In genomic region chr1:166869318-166870099, GRCh38 we compare ENCODE assay signal across 20 cellular contexts. TPM values are rescaled to one million over a fixed set of nuclear protein-coding genes. Genes with fewer than 3 reads are reported as not detected.
DNase-seq lines count a peak whose midpoint lies in the region; ATAC-seq and TF ChIP-seq lines count a peak whose summit lies in the region.
"Had no signal": no experiment of that assay in that cellular context is flagged by ENCODE, and none has a peak within 500 bp of the region (broad histone marks: within the 10 kb centered on the region; RNA-seq: fewer than 3 reads in every experiment).

No MANE protein-coding gene starts in this region.

- no peaks in the 10 kb centered on the region for H3K27me3 ChIP-seq in esophagus muscularis mucosa
- no peaks in the 10 kb centered on the region for H3K27me3 ChIP-seq in right cardiac atrium (ENCODE audit: control insufficient read depth, insufficient read depth)
- H3K27me3 ChIP-seq: ascending aorta, BLaER1, suprapubic skin had no signal

- DNase-seq in activated CD4-positive, alpha-beta T cell treated with anti-CD3 and anti-CD28 coated beads, Interleukin-2, amount 10 ng/mL, durations not matched to agents 7 days and 5 days: no peak
- no peak for DNase-seq in activated CD4-positive, alpha-beta T cell treated with anti-CD3 and anti-CD28 coated beads, Interleukin-2, amount 50 U/mL, for 4 hours
- DNase-seq in esophagus muscularis mucosa (ENCODE audit: extremely low spot score) (peak; percentile 2), NCI-H2171 treated with DMSO at 0.1 percent for 48 hours (lab: John Stamatoyannopoulos, UW) (no peak), right cardiac atrium (no peak)
- no peak for DNase-seq in stimulated activated CD4-positive, alpha-beta T cell treated with anti-CD3 and anti-CD28 coated beads, Interleukin-4, amount 100 ng/mL, for 1 hour
- DNase-seq: effector CD8-positive, alpha-beta T cell; NCI-H2107; NCI-H524 treated with DMSO at 0.1 percent for 48 hours; posterior cingulate gyrus; SW 1271 had no signal

- H3K36me3 ChIP-seq in esophagus muscularis mucosa: peaks cover 0 to 31% (median 15%) of the 10 kb centered on the region in 4 donors

- CTCF ChIA-PET in activated CD4-positive, alpha-beta T cell treated with anti-CD3 and anti-CD28 coated beads, Interleukin-2, amount 10 ng/mL, durations not matched to agents 7 days and 5 days (lab: Charles Lee): interaction anchor here (0.9 to 2.0 kb wide), 3 partner anchors 10 to 190 kb away, joined by 3 to 8 read pairs (median 3); no protein-coding TSS in a partner anchor

- peaks cover 28% of the 10 kb centered on the region for H3K36me3 Mint-ChIP-seq in activated CD4-positive, alpha-beta T cell treated with anti-CD3 and anti-CD28 coated beads, Interleukin-2, amount 10 ng/mL, durations not matched to agents 7 days and 5 days (ENCODE audit: low read depth)

- 85% methylated on average over 3 of the region's 3 CpGs for WGBS in esophagus muscularis mucosa
- WGBS in right cardiac atrium: 59% methylated on average over 3 of the region's 3 CpGs

- H3K27ac Mint-ChIP-seq in activated CD4-positive, alpha-beta T cell treated with anti-CD3 and anti-CD28 coated beads, Interleukin-2, amount 10 ng/mL, durations not matched to agents 7 days and 5 days: peak overlapping the region; percentile 46
- H3K27ac Mint-ChIP-seq: activated T-helper 2 cell treated with anti-CD3 and anti-CD28 coated beads, Interferon-gamma antibody, Interleukin-2, Interleukin-4, amounts not matched to agents 10 μg/mL and 5 μg/mL and 100 μg/mL, durations not matched to agents 14 hours and 24 hours and 36 hours; nephron had no signal

- TF ChIP-seq EP300 in esophagus muscularis mucosa (IDR thresholded peaks at IDR 0.05): no peak

- H3K4me1 Mint-ChIP-seq in activated CD4-positive, alpha-beta T cell treated with anti-CD3 and anti-CD28 coated beads, Interleukin-2, amount 10 ng/mL, durations not matched to agents 7 days and 5 days: peaks cover 49% of the 10 kb centered on the region

- H3K27me3 Mint-ChIP-seq in activated CD4-positive, alpha-beta T cell treated with anti-CD3 and anti-CD28 coated beads, Interleukin-2, amount 10 ng/mL, durations not matched to agents 7 days and 5 days: no peaks in the 10 kb centered on the region

- POLR2A ChIA-PET in activated CD4-positive, alpha-beta T cell treated with anti-CD3 and anti-CD28 coated beads, Interleukin-2, amount 10 ng/mL, durations not matched to agents 7 days and 5 days (lab: Charles Lee): no interaction called here

- peaks cover 16 to 47% (median 36%) of the 10 kb centered on the region in 4 donors for H3K4me1 ChIP-seq in esophagus muscularis mucosa
- H3K4me1 ChIP-seq in right cardiac atrium (ENCODE audit: control insufficient read depth, insufficient read depth, low read length): peaks cover 4% of the 10 kb centered on the region
- H3K4me1 ChIP-seq: ascending aorta had no signal

- ATAC-seq in GM18498 (IDR thresholded peaks at IDR 0.05; ENCODE audit: unreplicated experiment) (peak; percentile 62), HG03565 (IDR thresholded peaks at IDR 0.05; ENCODE audit: unreplicated experiment) (peak; percentile 42), right cardiac atrium (no peak)
- ATAC-seq: esophagus mucosa had no signal

- H3K4me3 ChIP-seq in esophagus muscularis mucosa (no peak overlapping the region), right cardiac atrium (ENCODE audit: low read length) (no peak overlapping the region)
- H3K4me3 ChIP-seq: ascending aorta, BLaER1, skin epidermis, suprapubic skin had no signal

- H3K9me3 ChIP-seq in esophagus muscularis mucosa (no peaks in the 10 kb centered on the region), right cardiac atrium (ENCODE audit: control insufficient read depth, low read length) (no peaks in the 10 kb centered on the region)
- H3K9me3 ChIP-seq: ascending aorta, BLaER1, suprapubic skin had no signal

- TF ChIP-seq POLR2A in esophagus muscularis mucosa (IDR thresholded peaks at IDR 0.05; ENCODE audit: low read depth): no peak

- intact Hi-C loops in esophagus muscularis mucosa (cut with DNase I): no loop called here
- intact Hi-C loops in right cardiac atrium (cut with DNase I): no loop called here

- H3K4me3 Mint-ChIP-seq in activated CD4-positive, alpha-beta T cell treated with anti-CD3 and anti-CD28 coated beads, Interleukin-2, amount 10 ng/mL, durations not matched to agents 7 days and 5 days: no peak overlapping the region
- H3K4me3 Mint-ChIP-seq: nephron had no signal

- H3K9me3 Mint-ChIP-seq in activated CD4-positive, alpha-beta T cell treated with anti-CD3 and anti-CD28 coated beads, Interleukin-2, amount 10 ng/mL, durations not matched to agents 7 days and 5 days: no peaks in the 10 kb centered on the region
- H3K9me3 Mint-ChIP-seq: activated T-helper 2 cell treated with anti-CD3 and anti-CD28 coated beads, Interferon-gamma antibody, Interleukin-2, Interleukin-4, amounts not matched to agents 10 μg/mL and 5 μg/mL and 100 μg/mL, durations not matched to agents 14 hours and 24 hours and 36 hours; nephron had no signal

- TF ChIP-seq CTCF in esophagus muscularis mucosa (IDR thresholded peaks at IDR 0.05): no peak

- H3K27ac ChIP-seq in esophagus muscularis mucosa (replicated peaks in 1 of 4): no peak overlapping the region
- no peak overlapping the region for H3K27ac ChIP-seq in right cardiac atrium (ENCODE audit: low read length)
- H3K27ac ChIP-seq: ascending aorta, BLaER1, skin epidermis, suprapubic skin had no signal

RNA-seq across cellular contexts. Expression of gene TADA1, which starts 6.6 kb away (rescaled TPM):
- 10 to 100 TPM; 17.0 to 18.8 TPM for total RNA-seq in activated CD4-positive, alpha-beta T cell treated with anti-CD3 and anti-CD28 coated beads, Interleukin-2, amount 10 ng/mL, durations not matched to agents 7 days and 5 days
- total RNA-seq in esophagus muscularis mucosa (10 to 100 TPM in 1 of 4 donors, 1 to 10 TPM in 3; 7.3 to 11.5 (median 8.0) TPM), right cardiac atrium (10 to 100 TPM in 3 of 4 donors, 1 to 10 TPM in 1; 9.9 to 10.7 (median 10.4) TPM)
- 8.1 TPM for polyA plus RNA-seq in right cardiac atrium

RNA-seq across cellular contexts. Expression of gene POGK, which starts 30.2 kb away (rescaled TPM):
- 10 to 100 TPM; 37.3 to 38.0 TPM for total RNA-seq in activated CD4-positive, alpha-beta T cell treated with anti-CD3 and anti-CD28 coated beads, Interleukin-2, amount 10 ng/mL, durations not matched to agents 7 days and 5 days
- total RNA-seq in esophagus muscularis mucosa (10 to 100 TPM; 28.7 to 43.5 (median 36.4) TPM), right cardiac atrium (10 to 100 TPM; 17.6 to 23.1 (median 20.3) TPM)
- polyA plus RNA-seq in right cardiac atrium: 8.6 TPM

Comparison
In these comparisons a context has a peak if more than half of its experiments do, and no peak if none do; other contexts are left out.
1. ATAC-seq: peak in GM18498 (single experiment) and HG03565 (single experiment); none in right cardiac atrium (0 of 2).